Comparison of ENCODE assay signal across 15 cellular contexts in genomic region chr17:35543856-35544255, GRCh38. TPM values are rescaled to one million over a fixed set of nuclear protein-coding genes. Genes with fewer than 3 reads are reported as not detected.
"Had no signal": no experiment of that assay in that cellular context is flagged by ENCODE, and none has a peak within 500 bp of the region (broad histone marks: within the 10 kb centered on the region; RNA-seq: fewer than 3 reads in every experiment).

No MANE protein-coding gene starts in this region.

- H3K27ac ChIP-seq: adrenal gland, esophagus muscularis mucosa, right atrium auricular region, thyroid gland, WERI-Rb-1 had no signal

- H3K9me3 ChIP-seq: adrenal gland, esophagus muscularis mucosa, right atrium auricular region, thyroid gland had no signal

- DNase-seq: activated CD4-positive, alpha-beta memory T cell treated with anti-CD3 and anti-CD28 coated beads for 36 hours; activated effector memory CD4-positive, alpha-beta T cell treated with anti-CD3 and anti-CD28 coated beads, Interleukin-2, amount 50 U/mL, for 16 hours; activated T-cell treated with anti-CD3 and anti-CD28 coated beads, Interleukin-2, amount 50 U/mL, for 24 hours; adrenal gland; endodermal cell; nucleus accumbens; stimulated activated CD4-positive, alpha-beta T cell treated with anti-CD3 and anti-CD28 coated beads, Interleukin-2, amount 100 ng/mL, for 48 hours; stimulated activated naive B cell treated with anti-CD40 and anti-IgM and Interleukin-4, amounts not matched to agents 10 μg/mL and 1 μg/mL and 100 μg/mL, for 72 hours; thyroid gland; WERI-Rb-1 had no signal

- H3K36me3 ChIP-seq: adrenal gland, esophagus muscularis mucosa, right atrium auricular region, thyroid gland, WERI-Rb-1 had no signal

- ATAC-seq: stimulated activated naive B cell treated with anti-CD40 and anti-IgM and Interleukin-4, amounts not matched to agents 10 μg/mL and 1 μg/mL and 100 μg/mL, for 72 hours had no signal

- H3K4me1 ChIP-seq: adrenal gland had no signal

- H3K27me3 ChIP-seq: adrenal gland, right atrium auricular region had no signal

- H3K4me3 ChIP-seq: adrenal gland, esophagus muscularis mucosa, right atrium auricular region, thyroid gland had no signal

RNA-seq across cellular contexts. Expression of gene SLFN12L, which starts 6.4 kb away (rescaled TPM):
- total RNA-seq: endodermal cell, progenitor cell of endocrine pancreas had no signal

RNA-seq across cellular contexts. Expression of gene SLFN14, which starts 16.8 kb away (rescaled TPM):
- total RNA-seq: activated CD4-positive, alpha-beta memory T cell treated with anti-CD3 and anti-CD28 coated beads for 36 hours; adrenal gland; endodermal cell; esophagus muscularis mucosa; lower leg skin; mesenteric fat pad; progenitor cell of endocrine pancreas; right atrium auricular region had no signal
